Comparison of ENCODE assay signal across 1 cellular context in the genomic region with DNA sequence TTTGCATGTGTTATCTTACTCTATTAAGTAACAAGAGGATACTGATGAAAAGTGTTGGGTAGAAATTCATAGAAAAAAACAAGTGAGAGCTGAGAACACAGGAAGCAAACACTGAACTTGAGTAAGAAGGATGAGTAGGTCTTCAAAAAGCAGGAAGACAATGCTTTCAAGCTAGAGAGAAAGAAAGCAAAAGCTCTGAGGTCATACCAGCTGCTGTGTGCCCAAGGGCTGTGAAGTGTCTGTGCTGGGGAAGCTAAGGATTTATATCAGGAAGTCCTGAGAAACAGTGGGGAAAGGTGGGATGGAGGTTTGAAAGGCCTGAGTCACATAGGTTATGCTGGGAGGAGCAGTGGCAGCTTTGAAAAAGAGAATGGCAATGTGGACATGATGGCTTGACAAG.
TF ChIP-seq lines count a peak whose summit lies in the region.

No MANE protein-coding gene starts in this region.

TF ChIP-seq in SK-N-SH treated with all-trans-retinoic acid at 6 μM for 48 hours, 23 proteins besides CTCF, POLR2A, EP300 and RAD21 (continued from another document):
- TF ChIP-seq CSDC2 (CRISPR knock-in tag; IDR thresholded peaks at IDR 0.05) (no peak), PPARA (CRISPR knock-in tag; IDR thresholded peaks at IDR 0.05; ENCODE audit: borderline replicate concordance) (no peak), ZNF70 (CRISPR knock-in tag; IDR thresholded peaks at IDR 0.05) (no peak), ISL1 (CRISPR knock-in tag; IDR thresholded peaks at IDR 0.05) (no peak), ARNTL (CRISPR knock-in tag; IDR thresholded peaks at IDR 0.05; ENCODE audit: borderline replicate concordance, low read depth) (no peak), OSR1 (CRISPR knock-in tag; IDR thresholded peaks at IDR 0.05) (no peak), ZNF565 (CRISPR knock-in tag; conservative IDR thresholded peaks at IDR 0.05; ENCODE audit: low read depth) (no peak), ZFP3 (CRISPR knock-in tag; IDR thresholded peaks at IDR 0.05) (no peak), GLIS3 (CRISPR knock-in tag; IDR thresholded peaks at IDR 0.05) (no peak), ZNF8 (CRISPR knock-in tag; IDR thresholded peaks at IDR 0.05) (no peak), TOX (CRISPR knock-in tag; IDR thresholded peaks at IDR 0.05; ENCODE audit: borderline replicate concordance) (no peak), TCF4 (CRISPR knock-in tag; IDR thresholded peaks at IDR 0.05; ENCODE audit: borderline replicate concordance) (no peak)
- TF ChIP-seq, protein P1, sequence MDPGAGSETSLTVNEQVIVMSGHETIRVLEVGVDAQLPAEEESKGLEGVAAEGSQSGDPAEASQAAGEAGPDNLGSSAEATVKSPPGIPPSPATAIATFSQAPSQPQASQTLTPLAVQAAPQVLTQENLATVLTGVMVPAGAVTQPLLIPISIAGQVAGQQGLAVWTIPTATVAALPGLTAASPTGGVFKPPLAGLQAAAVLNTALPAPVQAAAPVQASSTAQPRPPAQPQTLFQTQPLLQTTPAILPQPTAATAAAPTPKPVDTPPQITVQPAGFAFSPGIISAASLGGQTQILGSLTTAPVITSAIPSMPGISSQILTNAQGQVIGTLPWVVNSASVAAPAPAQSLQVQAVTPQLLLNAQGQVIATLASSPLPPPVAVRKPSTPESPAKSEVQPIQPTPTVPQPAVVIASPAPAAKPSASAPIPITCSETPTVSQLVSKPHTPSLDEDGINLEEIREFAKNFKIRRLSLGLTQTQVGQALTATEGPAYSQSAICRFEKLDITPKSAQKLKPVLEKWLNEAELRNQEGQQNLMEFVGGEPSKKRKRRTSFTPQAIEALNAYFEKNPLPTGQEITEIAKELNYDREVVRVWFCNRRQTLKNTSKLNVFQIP (CRISPR knock-in tag; IDR thresholded peaks at IDR 0.05; ENCODE audit: borderline replicate concordance, low read depth), result no peak
- TF ChIP-seq, protein P2, sequence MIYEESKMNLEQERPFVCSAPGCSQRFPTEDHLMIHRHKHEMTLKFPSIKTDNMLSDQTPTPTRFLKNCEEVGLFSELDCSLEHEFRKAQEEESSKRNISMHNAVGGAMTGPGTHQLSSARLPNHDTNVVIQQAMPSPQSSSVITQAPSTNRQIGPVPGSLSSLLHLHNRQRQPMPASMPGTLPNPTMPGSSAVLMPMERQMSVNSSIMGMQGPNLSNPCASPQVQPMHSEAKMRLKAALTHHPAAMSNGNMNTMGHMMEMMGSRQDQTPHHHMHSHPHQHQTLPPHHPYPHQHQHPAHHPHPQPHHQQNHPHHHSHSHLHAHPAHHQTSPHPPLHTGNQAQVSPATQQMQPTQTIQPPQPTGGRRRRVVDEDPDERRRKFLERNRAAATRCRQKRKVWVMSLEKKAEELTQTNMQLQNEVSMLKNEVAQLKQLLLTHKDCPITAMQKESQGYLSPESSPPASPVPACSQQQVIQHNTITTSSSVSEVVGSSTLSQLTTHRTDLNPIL (CRISPR knock-in tag; IDR thresholded peaks at IDR 0.05; ENCODE audit: low read depth), result no peak
- TF ChIP-seq, protein P3, sequence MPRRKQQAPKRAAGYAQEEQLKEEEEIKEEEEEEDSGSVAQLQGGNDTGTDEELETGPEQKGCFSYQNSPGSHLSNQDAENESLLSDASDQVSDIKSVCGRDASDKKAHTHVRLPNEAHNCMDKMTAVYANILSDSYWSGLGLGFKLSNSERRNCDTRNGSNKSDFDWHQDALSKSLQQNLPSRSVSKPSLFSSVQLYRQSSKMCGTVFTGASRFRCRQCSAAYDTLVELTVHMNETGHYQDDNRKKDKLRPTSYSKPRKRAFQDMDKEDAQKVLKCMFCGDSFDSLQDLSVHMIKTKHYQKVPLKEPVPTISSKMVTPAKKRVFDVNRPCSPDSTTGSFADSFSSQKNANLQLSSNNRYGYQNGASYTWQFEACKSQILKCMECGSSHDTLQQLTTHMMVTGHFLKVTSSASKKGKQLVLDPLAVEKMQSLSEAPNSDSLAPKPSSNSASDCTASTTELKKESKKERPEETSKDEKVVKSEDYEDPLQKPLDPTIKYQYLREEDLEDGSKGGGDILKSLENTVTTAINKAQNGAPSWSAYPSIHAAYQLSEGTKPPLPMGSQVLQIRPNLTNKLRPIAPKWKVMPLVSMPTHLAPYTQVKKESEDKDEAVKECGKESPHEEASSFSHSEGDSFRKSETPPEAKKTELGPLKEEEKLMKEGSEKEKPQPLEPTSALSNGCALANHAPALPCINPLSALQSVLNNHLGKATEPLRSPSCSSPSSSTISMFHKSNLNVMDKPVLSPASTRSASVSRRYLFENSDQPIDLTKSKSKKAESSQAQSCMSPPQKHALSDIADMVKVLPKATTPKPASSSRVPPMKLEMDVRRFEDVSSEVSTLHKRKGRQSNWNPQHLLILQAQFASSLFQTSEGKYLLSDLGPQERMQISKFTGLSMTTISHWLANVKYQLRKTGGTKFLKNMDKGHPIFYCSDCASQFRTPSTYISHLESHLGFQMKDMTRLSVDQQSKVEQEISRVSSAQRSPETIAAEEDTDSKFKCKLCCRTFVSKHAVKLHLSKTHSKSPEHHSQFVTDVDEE (CRISPR knock-in tag; IDR thresholded peaks at IDR 0.05), result no peak
